9 cellular contexts compared by ENCODE assay signal in the genomic region with DNA sequence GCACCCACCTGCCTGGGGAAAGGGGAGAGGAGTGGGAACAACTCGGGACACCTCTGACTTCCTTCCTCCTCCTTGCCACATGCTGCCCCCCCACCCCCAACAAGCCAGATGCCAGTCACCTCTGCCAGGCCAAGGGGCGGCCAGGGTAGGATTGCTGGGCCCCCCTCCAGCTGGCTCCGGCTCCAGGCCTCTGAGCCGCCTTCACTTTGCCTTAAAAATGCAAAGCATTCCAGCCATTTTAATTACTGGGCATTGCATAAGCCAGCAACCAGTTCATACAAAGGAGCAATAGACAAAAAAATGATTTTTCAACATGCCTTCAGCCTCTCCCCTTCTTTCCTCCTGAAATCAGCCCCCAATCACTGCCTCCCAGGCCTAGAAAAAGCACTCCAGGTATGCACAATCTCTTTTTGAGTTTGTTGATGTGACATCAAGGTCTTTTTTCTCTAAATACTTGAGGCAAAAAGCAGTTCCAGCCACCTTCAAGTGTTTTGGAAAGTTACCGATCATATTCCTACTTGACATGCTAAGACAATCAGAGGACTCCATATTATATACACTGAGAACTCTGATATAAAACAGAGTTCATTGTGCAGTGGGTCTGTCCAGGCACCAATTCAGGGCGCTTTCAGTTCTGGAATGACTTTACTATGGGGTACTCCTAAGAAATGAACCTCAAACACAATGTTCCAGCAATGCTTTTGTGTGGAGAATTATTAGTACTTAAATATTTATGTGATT. TPM values are rescaled to one million over a fixed set of nuclear protein-coding genes. Genes with fewer than 3 reads are reported as not detected.
DNase-seq lines count a peak whose midpoint lies in the region; ATAC-seq and TF ChIP-seq lines count a peak whose summit lies in the region.
"Had no signal": no experiment of that assay in that cellular context is flagged by ENCODE, and none has a peak within 500 bp of the region (broad histone marks: within the 10 kb centered on the region; RNA-seq: fewer than 3 reads in every experiment).

No MANE protein-coding gene starts in this region.

- TF ChIP-seq CTCF in Panc1 (IDR thresholded peaks at IDR 0.05) (no peak), upper lobe of right lung (IDR thresholded peaks at IDR 0.05) (no peak), endothelial cell (IDR thresholded peaks at IDR 0.05; ENCODE audit: unreplicated experiment) (no peak), GM13977 (IDR thresholded peaks at IDR 0.05; ENCODE audit: extremely low read depth, insufficient read depth, missing control alignments) (no peak)

- no peak overlapping the region for H3K27ac Mint-ChIP-seq in endothelial cell (ENCODE audit: unreplicated experiment)

- H3K36me3 ChIP-seq in Panc1 (ENCODE audit: control insufficient read depth, insufficient read depth, low read length) (no peaks in the 10 kb centered on the region), muscle layer of duodenum (ENCODE audit: control insufficient read depth in 1 of 2, insufficient read depth in 2 of 2, low read length in 2 of 2) (no peaks in the 10 kb centered on the region), upper lobe of right lung (no peaks in the 10 kb centered on the region)

- H3K9me3 Mint-ChIP-seq in endothelial cell (ENCODE audit: unreplicated experiment), result no peaks in the 10 kb centered on the region

- CTCF ChIA-PET in Panc1 (lab: Charles Lee), result no interaction called here

- intact Hi-C loops in Panc1 (cut with micrococcal nuclease; ENCODE audit: unreplicated experiment) (no loop called here), upper lobe of right lung (cut with DNase I) (no loop called here)

- no peaks in the 10 kb centered on the region for H3K36me3 Mint-ChIP-seq in endothelial cell (ENCODE audit: low read depth, unreplicated experiment)

- H3K4me1 ChIP-seq in Panc1 (ENCODE audit: control insufficient read depth, insufficient read depth, low read length), result no peaks in the 10 kb centered on the region
- peaks cover 0 to 14% of the 10 kb centered on the region in 2 donors for H3K4me1 ChIP-seq in muscle layer of duodenum (ENCODE audit: control insufficient read depth in 1 of 2, insufficient read depth in 2 of 2, low read length in 2 of 2)
- H3K4me1 ChIP-seq in upper lobe of right lung, result no peaks in the 10 kb centered on the region

- POLR2A ChIA-PET in Panc1 (lab: Charles Lee), result no interaction called here

- no peaks in the 10 kb centered on the region for H3K27me3 Mint-ChIP-seq in endothelial cell (ENCODE audit: unreplicated experiment)

- no TSS peak for BruUV-seq in Panc1 (replicated peaks; lab: Mats Ljungman, UMichigan)

- H3K4me3 Mint-ChIP-seq in endothelial cell (ENCODE audit: unreplicated experiment), result no peak overlapping the region

- H3K9me3 ChIP-seq in Panc1 (ENCODE audit: control insufficient read depth, insufficient read depth, low read depth, low read length), result no peaks in the 10 kb centered on the region
- no peaks in the 10 kb centered on the region for H3K9me3 ChIP-seq in muscle layer of duodenum (ENCODE audit: control insufficient read depth in 1 of 2, low read length in 2 of 2)
- H3K9me3 ChIP-seq in upper lobe of right lung, result no peaks in the 10 kb centered on the region

- DNase-seq in Panc1 (ENCODE audit: low read depth, low spot score) (no peak), epithelial cell of prostate (ENCODE audit: low read depth, low spot score) (no peak), upper lobe of right lung (peak; percentile 75), endothelial cell (ENCODE audit: low spot score) (no peak), GM13977 (ENCODE audit: low spot score) (no peak), kidney glomerular epithelial cell (lab: John Stamatoyannopoulos, UW) (no peak)
- DNase-seq: DMS153, NCI-H1436 treated with DMSO at 0.1 percent for 48 hours had no signal

- H3K4me1 Mint-ChIP-seq in endothelial cell (ENCODE audit: unreplicated experiment), result peaks cover 7% of the 10 kb centered on the region

- H3K27me3 ChIP-seq in Panc1 (ENCODE audit: control insufficient read depth, insufficient read depth, low read length), result no peaks in the 10 kb centered on the region
- H3K27me3 ChIP-seq in muscle layer of duodenum (ENCODE audit: low read depth, low read length), result no peaks in the 10 kb centered on the region
- no peaks in the 10 kb centered on the region for H3K27me3 ChIP-seq in upper lobe of right lung

- no peak overlapping the region for H3K4me3 ChIP-seq in Panc1 (ENCODE audit: low read depth in 2 of 2, low read length in 2 of 2)
- H3K4me3 ChIP-seq in muscle layer of duodenum (ENCODE audit: low read depth in 1 of 2, low read length in 2 of 2), result no peak overlapping the region
- no peak overlapping the region for H3K4me3 ChIP-seq in upper lobe of right lung

- ATAC-seq in Panc1, result no peak
- ATAC-seq in upper lobe of right lung, result peak; percentile 78

- peak overlapping the region; percentile 7; the same call in 1 of the 2 replicates for H3K27ac ChIP-seq in Panc1 (ENCODE audit: low read length)
- peak overlapping the region; percentile 25 for H3K27ac ChIP-seq in epithelial cell of prostate
- peak overlapping the region; percentile 12 for H3K27ac ChIP-seq in muscle layer of duodenum (ENCODE audit: low read length)
- peak overlapping the region; percentile 52 for H3K27ac ChIP-seq in upper lobe of right lung

- in situ Hi-C loops in Panc1 (cut with HindIII; ENCODE audit: low pct_unique_long_range_greater_than_20kb, low sequenced_read_pairs) (no loop called here), GM13977 (cut with MboI; ENCODE audit: low pct_unique_long_range_greater_than_20kb, low sequenced_read_pairs, unreplicated experiment) (loop anchor here (25.0 kb wide), 1 partner anchor 127 kb away; no protein-coding TSS in a partner anchor)

RNA-seq across cellular contexts. Expression of a gene that starts 12.5 kb away (rescaled TPM):
- 0.67 TPM for total RNA-seq in Panc1 (2021; ENCODE audit: unreplicated experiment)
- 0.07 TPM for polyA plus RNA-seq in Panc1 (2012; ENCODE audit: insufficient read length)
- 749 TPM for total RNA-seq in upper lobe of right lung
- 73.5 TPM for total RNA-seq in endothelial cell (ENCODE audit: unreplicated experiment)

Comparison
In these comparisons a context has a peak if more than half of its experiments do, and no peak if none do; other contexts are left out.
1. RNA of a gene that starts 12.5 kb away (total RNA-seq): 749 TPM in upper lobe of right lung (single experiment) and 73.5 TPM in endothelial cell (single experiment); 0.67 TPM in Panc1 (single experiment); every median in the first group is over 10 times any median in the second.
2. Peak in every context shown above with its lines, with median percentiles within 50 percentile points of each other: H3K27ac ChIP-seq.